Comparison of ENCODE assay signal across 1 cellular context in genomic region chr20:478010-478948, GRCh38.
A peak's percentile ranks its signal among the peaks of the same experiment; 100 is the strongest.
TF ChIP-seq lines count a peak whose summit lies in the region.

No MANE protein-coding gene starts in this region.

TF ChIP-seq in HepG2, 621 proteins besides CTCF, POLR2A, EP300 and RAD21 (continued from another document and continues in another):
- TF ChIP-seq AHDC1 (CRISPR knock-in tag; IDR thresholded peaks at IDR 0.05; ENCODE audit: borderline replicate concordance) (no peak; the same call in 1 of the 2 replicates), SNAI1 (CRISPR knock-in tag; IDR thresholded peaks at IDR 0.05; ENCODE audit: borderline replicate concordance) (no peak), ZSCAN30 (CRISPR knock-in tag; IDR thresholded peaks at IDR 0.05) (no peak), HOXA3 (CRISPR knock-in tag; IDR thresholded peaks at IDR 0.05) (no peak), ZBTB38 (CRISPR knock-in tag; IDR thresholded peaks at IDR 0.05) (no peak), NFKB2 (CRISPR knock-in tag; IDR thresholded peaks at IDR 0.05; ENCODE audit: borderline replicate concordance) (no peak), ZNF883 (CRISPR knock-in tag; IDR thresholded peaks at IDR 0.05; ENCODE audit: not compliant biosample characterization) (no peak), ZMYM2 (CRISPR knock-in tag; IDR thresholded peaks at IDR 0.05) (no peak), ZNF598 (CRISPR knock-in tag; IDR thresholded peaks at IDR 0.05; ENCODE audit: borderline replicate concordance) (no peak), ZNF350 (CRISPR knock-in tag; IDR thresholded peaks at IDR 0.05; ENCODE audit: borderline replicate concordance, low read depth) (peak; percentile 62; the same call in 1 of the 2 replicates), ZNF124 (CRISPR knock-in tag; IDR thresholded peaks at IDR 0.05) (no peak), ZNF616 (CRISPR knock-in tag; IDR thresholded peaks at IDR 0.05; ENCODE audit: low read depth) (no peak), SRF (IDR thresholded peaks at IDR 0.05; ENCODE audit: low read depth, low read length) (no peak), AGO2 (optimal IDR thresholded peaks at IDR 0.05; ENCODE audit: low read depth, low read length) (no peak), ASH2L (IDR thresholded peaks at IDR 0.05; ENCODE audit: insufficient read length, low read depth, low read length) (no peak), CREB1 (IDR thresholded peaks at IDR 0.05) (no peak), CREB1 (CRISPR knock-in tag; IDR thresholded peaks at IDR 0.05) (no peak), TEAD3 (CRISPR knock-in tag; optimal IDR thresholded peaks at IDR 0.05; ENCODE audit: borderline replicate concordance) (peak; percentile 43), MIXL1 (CRISPR knock-in tag; IDR thresholded peaks at IDR 0.05) (0 out of 2 replicates have a peak, but pooled peaks have one; percentile 30), ZMYM3 (CRISPR knock-in tag; IDR thresholded peaks at IDR 0.05) (no peak), SYNCRIP (IDR thresholded peaks at IDR 0.05; ENCODE audit: insufficient read depth, low read depth, low read length) (no peak), ZNF788 (CRISPR knock-in tag; IDR thresholded peaks at IDR 0.05; ENCODE audit: borderline replicate concordance) (no peak), HDAC2 (CRISPR knock-in tag; IDR thresholded peaks at IDR 0.05) (0 out of 2 replicates have a peak, but pooled peaks have one; percentile 26), ZNF567 (CRISPR knock-in tag; IDR thresholded peaks at IDR 0.05; ENCODE audit: borderline replicate concordance) (no peak), SNAPC2 (CRISPR knock-in tag; IDR thresholded peaks at IDR 0.05) (0 out of 2 replicates have a peak, but pooled peaks have one; percentile 4), TRAFD1 (CRISPR knock-in tag; IDR thresholded peaks at IDR 0.05; ENCODE audit: borderline replicate concordance) (0 out of 2 replicates have a peak, but pooled peaks have one; percentile 29), GLI4 (CRISPR knock-in tag; IDR thresholded peaks at IDR 0.05; ENCODE audit: borderline replicate concordance) (no peak), ZBTB33 (CRISPR knock-in tag; IDR thresholded peaks at IDR 0.05) (peak; percentile 38; the same call in 1 of the 2 replicates), POLR2G (IDR thresholded peaks at IDR 0.05; ENCODE audit: low read depth, low read length) (0 out of 2 replicates have a peak, but pooled peaks have one; percentile 16), HMGXB4 (CRISPR knock-in tag; IDR thresholded peaks at IDR 0.05; ENCODE audit: borderline replicate concordance in 1 of 2, low read depth in 1 of 2) (no peak), MYNN (CRISPR knock-in tag; IDR thresholded peaks at IDR 0.05; ENCODE audit: low read depth) (no peak), HMG20A (CRISPR knock-in tag; IDR thresholded peaks at IDR 0.05; ENCODE audit: borderline replicate concordance) (no peak)
- TF ChIP-seq, protein P1, sequence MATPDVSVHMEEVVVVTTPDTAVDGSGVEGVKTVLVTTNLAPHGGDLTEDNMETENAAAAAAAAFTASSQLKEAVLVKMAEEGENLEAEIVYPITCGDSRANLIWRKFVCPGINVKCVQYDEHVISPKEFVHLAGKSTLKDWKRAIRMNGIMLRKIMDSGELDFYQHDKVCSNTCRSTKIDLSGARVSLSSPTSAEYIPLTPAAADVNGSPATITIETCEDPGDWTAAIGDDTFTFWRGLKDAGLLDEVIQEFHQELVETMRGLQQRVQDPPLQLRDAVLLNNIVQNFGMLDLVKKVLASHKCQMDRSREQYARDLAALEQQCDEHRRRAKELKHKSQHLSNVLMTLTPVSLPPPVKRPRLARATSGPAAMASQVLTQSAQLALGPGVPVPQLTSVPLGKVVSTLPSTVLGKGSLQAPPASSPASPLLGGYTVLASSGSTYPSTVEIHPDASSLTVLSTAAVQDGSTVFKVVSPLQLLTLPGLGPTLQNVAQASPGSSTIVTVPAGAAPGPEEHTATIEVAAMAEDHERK (CRISPR knock-in tag; IDR thresholded peaks at IDR 0.05; ENCODE audit: low read depth): no peak
- TF ChIP-seq, protein P2, sequence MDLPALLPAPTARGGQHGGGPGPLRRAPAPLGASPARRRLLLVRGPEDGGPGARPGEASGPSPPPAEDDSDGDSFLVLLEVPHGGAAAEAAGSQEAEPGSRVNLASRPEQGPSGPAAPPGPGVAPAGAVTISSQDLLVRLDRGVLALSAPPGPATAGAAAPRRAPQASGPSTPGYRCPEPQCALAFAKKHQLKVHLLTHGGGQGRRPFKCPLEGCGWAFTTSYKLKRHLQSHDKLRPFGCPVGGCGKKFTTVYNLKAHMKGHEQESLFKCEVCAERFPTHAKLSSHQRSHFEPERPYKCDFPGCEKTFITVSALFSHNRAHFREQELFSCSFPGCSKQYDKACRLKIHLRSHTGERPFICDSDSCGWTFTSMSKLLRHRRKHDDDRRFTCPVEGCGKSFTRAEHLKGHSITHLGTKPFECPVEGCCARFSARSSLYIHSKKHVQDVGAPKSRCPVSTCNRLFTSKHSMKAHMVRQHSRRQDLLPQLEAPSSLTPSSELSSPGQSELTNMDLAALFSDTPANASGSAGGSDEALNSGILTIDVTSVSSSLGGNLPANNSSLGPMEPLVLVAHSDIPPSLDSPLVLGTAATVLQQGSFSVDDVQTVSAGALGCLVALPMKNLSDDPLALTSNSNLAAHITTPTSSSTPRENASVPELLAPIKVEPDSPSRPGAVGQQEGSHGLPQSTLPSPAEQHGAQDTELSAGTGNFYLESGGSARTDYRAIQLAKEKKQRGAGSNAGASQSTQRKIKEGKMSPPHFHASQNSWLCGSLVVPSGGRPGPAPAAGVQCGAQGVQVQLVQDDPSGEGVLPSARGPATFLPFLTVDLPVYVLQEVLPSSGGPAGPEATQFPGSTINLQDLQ (CRISPR knock-in tag; IDR thresholded peaks at IDR 0.05): no peak
- TF ChIP-seq, protein P3, sequence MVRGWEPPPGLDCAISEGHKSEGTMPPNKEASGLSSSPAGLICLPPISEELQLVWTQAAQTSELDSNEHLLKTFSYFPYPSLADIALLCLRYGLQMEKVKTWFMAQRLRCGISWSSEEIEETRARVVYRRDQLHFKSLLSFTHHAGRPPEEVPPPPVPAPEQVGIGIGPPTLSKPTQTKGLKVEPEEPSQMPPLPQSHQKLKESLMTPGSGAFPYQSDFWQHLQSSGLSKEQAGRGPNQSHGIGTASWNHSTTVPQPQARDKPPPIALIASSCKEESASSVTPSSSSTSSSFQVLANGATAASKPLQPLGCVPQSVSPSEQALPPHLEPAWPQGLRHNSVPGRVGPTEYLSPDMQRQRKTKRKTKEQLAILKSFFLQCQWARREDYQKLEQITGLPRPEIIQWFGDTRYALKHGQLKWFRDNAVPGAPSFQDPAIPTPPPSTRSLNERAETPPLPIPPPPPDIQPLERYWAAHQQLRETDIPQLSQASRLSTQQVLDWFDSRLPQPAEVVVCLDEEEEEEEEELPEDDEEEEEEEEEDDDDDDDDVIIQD (CRISPR knock-in tag; IDR thresholded peaks at IDR 0.05; ENCODE audit: low read depth): peak; percentile 74
- TF ChIP-seq, protein P4, sequence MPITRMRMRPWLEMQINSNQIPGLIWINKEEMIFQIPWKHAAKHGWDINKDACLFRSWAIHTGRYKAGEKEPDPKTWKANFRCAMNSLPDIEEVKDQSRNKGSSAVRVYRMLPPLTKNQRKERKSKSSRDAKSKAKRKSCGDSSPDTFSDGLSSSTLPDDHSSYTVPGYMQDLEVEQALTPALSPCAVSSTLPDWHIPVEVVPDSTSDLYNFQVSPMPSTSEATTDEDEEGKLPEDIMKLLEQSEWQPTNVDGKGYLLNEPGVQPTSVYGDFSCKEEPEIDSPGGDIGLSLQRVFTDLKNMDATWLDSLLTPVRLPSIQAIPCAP (CRISPR knock-in tag; IDR thresholded peaks at IDR 0.05; ENCODE audit: low read depth): no peak
- TF ChIP-seq, protein P5, sequence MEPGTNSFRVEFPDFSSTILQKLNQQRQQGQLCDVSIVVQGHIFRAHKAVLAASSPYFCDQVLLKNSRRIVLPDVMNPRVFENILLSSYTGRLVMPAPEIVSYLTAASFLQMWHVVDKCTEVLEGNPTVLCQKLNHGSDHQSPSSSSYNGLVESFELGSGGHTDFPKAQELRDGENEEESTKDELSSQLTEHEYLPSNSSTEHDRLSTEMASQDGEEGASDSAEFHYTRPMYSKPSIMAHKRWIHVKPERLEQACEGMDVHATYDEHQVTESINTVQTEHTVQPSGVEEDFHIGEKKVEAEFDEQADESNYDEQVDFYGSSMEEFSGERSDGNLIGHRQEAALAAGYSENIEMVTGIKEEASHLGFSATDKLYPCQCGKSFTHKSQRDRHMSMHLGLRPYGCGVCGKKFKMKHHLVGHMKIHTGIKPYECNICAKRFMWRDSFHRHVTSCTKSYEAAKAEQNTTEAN (CRISPR knock-in tag; conservative IDR thresholded peaks at IDR 0.05): no peak
- TF ChIP-seq, protein P6, sequence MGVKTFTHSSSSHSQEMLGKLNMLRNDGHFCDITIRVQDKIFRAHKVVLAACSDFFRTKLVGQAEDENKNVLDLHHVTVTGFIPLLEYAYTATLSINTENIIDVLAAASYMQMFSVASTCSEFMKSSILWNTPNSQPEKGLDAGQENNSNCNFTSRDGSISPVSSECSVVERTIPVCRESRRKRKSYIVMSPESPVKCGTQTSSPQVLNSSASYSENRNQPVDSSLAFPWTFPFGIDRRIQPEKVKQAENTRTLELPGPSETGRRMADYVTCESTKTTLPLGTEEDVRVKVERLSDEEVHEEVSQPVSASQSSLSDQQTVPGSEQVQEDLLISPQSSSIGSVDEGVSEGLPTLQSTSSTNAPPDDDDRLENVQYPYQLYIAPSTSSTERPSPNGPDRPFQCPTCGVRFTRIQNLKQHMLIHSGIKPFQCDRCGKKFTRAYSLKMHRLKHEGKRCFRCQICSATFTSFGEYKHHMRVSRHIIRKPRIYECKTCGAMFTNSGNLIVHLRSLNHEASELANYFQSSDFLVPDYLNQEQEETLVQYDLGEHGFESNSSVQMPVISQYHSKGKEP (CRISPR knock-in tag; IDR thresholded peaks at IDR 0.05): no peak
